Comparison of ENCODE assay signal across 1 cellular context in the genomic region with DNA sequence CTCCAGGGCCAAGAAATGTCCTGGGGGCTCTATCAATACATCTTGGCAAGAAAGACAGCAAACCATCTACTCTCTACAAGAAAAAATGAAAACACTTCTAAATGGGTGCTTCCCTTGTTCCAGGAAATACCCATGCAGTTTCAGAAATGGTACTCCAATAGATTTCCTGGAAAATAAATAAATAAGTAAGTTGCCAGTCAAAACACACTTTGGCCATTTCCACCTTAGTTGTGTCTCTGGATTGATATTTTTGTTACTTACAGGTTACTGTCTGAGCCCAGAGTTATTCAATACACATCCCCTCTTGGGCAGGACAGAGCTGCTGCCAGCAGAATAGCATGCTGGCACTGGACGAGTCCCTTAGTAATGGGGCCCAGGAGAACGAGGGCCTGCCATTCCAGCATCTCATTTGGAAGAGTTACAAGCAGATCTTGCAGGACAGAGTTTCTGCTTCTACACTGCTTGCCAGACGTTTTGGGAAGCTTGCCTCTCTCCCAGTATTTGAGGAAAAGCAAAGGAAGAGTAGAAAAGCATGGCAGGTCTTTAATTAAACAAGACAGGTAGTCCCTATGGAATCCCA.
TF ChIP-seq lines count a peak whose summit lies in the region.

No MANE protein-coding gene starts in this region.

TF ChIP-seq in GM23338, 12 proteins besides CTCF, POLR2A, EP300 and RAD21:
- TF ChIP-seq NANOG (IDR thresholded peaks at IDR 0.05; ENCODE audit: borderline replicate concordance): no peak
- TF ChIP-seq JUNB (IDR thresholded peaks at IDR 0.05; ENCODE audit: unreplicated experiment): no peak
- no peak for TF ChIP-seq POLR2AphosphoS5 (IDR thresholded peaks at IDR 0.05; ENCODE audit: low read depth)
- TF ChIP-seq EZH2phosphoT487 (IDR thresholded peaks at IDR 0.05; ENCODE audit: unreplicated experiment): no peak
- TF ChIP-seq STAT1 (IDR thresholded peaks at IDR 0.05; ENCODE audit: unreplicated experiment): no peak
- no peak for TF ChIP-seq ZNF331 (CRISPR knock-in tag; IDR thresholded peaks at IDR 0.05; ENCODE audit: low read depth)
- TF ChIP-seq, protein P1, sequence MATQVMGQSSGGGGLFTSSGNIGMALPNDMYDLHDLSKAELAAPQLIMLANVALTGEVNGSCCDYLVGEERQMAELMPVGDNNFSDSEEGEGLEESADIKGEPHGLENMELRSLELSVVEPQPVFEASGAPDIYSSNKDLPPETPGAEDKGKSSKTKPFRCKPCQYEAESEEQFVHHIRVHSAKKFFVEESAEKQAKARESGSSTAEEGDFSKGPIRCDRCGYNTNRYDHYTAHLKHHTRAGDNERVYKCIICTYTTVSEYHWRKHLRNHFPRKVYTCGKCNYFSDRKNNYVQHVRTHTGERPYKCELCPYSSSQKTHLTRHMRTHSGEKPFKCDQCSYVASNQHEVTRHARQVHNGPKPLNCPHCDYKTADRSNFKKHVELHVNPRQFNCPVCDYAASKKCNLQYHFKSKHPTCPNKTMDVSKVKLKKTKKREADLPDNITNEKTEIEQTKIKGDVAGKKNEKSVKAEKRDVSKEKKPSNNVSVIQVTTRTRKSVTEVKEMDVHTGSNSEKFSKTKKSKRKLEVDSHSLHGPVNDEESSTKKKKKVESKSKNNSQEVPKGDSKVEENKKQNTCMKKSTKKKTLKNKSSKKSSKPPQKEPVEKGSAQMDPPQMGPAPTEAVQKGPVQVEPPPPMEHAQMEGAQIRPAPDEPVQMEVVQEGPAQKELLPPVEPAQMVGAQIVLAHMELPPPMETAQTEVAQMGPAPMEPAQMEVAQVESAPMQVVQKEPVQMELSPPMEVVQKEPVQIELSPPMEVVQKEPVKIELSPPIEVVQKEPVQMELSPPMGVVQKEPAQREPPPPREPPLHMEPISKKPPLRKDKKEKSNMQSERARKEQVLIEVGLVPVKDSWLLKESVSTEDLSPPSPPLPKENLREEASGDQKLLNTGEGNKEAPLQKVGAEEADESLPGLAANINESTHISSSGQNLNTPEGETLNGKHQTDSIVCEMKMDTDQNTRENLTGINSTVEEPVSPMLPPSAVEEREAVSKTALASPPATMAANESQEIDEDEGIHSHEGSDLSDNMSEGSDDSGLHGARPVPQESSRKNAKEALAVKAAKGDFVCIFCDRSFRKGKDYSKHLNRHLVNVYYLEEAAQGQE (IDR thresholded peaks at IDR 0.05; ENCODE audit: unreplicated experiment): no peak
- TF ChIP-seq CREB1 (CRISPR knock-in tag; IDR thresholded peaks at IDR 0.05; ENCODE audit: low read depth): no peak
- TF ChIP-seq, protein P2, sequence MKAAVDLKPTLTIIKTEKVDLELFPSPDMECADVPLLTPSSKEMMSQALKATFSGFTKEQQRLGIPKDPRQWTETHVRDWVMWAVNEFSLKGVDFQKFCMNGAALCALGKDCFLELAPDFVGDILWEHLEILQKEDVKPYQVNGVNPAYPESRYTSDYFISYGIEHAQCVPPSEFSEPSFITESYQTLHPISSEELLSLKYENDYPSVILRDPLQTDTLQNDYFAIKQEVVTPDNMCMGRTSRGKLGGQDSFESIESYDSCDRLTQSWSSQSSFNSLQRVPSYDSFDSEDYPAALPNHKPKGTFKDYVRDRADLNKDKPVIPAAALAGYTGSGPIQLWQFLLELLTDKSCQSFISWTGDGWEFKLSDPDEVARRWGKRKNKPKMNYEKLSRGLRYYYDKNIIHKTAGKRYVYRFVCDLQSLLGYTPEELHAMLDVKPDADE (IDR thresholded peaks at IDR 0.05): no peak
- no peak for TF ChIP-seq EZH2 (IDR thresholded peaks at IDR 0.05; ENCODE audit: low read depth, unreplicated experiment)
- TF ChIP-seq, protein P3, sequence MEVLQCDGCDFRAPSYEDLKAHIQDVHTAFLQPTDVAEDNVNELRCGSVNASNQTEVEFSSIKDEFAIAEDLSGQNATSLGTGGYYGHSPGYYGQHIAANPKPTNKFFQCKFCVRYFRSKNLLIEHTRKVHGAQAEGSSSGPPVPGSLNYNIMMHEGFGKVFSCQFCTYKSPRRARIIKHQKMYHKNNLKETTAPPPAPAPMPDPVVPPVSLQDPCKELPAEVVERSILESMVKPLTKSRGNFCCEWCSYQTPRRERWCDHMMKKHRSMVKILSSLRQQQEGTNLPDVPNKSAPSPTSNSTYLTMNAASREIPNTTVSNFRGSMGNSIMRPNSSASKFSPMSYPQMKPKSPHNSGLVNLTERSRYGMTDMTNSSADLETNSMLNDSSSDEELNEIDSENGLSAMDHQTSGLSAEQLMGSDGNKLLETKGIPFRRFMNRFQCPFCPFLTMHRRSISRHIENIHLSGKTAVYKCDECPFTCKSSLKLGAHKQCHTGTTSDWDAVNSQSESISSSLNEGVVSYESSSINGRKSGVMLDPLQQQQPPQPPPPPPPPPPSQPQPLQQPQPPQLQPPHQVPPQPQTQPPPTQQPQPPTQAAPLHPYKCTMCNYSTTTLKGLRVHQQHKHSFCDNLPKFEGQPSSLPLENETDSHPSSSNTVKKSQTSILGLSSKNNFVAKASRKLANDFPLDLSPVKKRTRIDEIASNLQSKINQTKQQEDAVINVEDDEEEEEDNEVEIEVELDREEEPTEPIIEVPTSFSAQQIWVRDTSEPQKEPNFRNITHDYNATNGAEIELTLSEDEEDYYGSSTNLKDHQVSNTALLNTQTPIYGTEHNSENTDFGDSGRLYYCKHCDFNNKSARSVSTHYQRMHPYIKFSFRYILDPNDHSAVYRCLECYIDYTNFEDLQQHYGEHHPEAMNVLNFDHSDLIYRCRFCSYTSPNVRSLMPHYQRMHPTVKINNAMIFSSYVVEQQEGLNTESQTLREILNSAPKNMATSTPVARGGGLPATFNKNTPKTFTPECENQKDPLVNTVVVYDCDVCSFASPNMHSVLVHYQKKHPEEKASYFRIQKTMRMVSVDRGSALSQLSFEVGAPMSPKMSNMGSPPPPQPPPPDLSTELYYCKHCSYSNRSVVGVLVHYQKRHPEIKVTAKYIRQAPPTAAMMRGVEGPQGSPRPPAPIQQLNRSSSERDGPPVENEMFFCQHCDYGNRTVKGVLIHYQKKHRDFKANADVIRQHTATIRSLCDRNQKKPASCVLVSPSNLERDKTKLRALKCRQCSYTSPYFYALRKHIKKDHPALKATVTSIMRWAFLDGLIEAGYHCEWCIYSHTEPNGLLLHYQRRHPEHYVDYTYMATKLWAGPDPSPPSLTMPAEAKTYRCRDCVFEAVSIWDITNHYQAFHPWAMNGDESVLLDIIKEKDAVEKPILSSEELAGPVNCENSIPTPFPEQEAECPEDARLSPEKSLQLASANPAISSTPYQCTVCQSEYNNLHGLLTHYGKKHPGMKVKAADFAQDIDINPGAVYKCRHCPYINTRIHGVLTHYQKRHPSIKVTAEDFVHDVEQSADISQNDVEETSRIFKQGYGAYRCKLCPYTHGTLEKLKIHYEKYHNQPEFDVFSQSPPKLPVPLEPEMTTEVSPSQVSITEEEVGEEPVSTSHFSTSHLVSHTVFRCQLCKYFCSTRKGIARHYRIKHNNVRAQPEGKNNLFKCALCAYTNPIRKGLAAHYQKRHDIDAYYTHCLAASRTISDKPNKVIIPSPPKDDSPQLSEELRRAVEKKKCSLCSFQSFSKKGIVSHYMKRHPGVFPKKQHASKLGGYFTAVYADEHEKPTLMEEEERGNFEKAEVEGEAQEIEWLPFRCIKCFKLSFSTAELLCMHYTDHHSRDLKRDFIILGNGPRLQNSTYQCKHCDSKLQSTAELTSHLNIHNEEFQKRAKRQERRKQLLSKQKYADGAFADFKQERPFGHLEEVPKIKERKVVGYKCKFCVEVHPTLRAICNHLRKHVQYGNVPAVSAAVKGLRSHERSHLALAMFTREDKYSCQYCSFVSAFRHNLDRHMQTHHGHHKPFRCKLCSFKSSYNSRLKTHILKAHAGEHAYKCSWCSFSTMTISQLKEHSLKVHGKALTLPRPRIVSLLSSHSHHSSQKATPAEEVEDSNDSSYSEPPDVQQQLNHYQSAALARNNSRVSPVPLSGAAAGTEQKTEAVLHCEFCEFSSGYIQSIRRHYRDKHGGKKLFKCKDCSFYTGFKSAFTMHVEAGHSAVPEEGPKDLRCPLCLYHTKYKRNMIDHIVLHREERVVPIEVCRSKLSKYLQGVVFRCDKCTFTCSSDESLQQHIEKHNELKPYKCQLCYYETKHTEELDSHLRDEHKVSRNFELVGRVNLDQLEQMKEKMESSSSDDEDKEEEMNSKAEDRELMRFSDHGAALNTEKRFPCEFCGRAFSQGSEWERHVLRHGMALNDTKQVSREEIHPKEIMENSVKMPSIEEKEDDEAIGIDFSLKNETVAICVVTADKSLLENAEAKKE (CRISPR knock-in tag; IDR thresholded peaks at IDR 0.05): no peak
- TF ChIP-seq ZNF114 (CRISPR knock-in tag; IDR thresholded peaks at IDR 0.05): no peak
